Comparison of ENCODE assay signal across 8 cellular contexts in genomic region chr2:112941753-112942653, GRCh38. TPM values are rescaled to one million over a fixed set of nuclear protein-coding genes. Genes with fewer than 3 reads are reported as not detected.
A peak's percentile ranks its signal among the peaks of the same experiment; 100 is the strongest.
DNase-seq lines count a peak whose midpoint lies in the region; ATAC-seq and TF ChIP-seq lines count a peak whose summit lies in the region.

No MANE protein-coding gene starts in this region.

- no peak overlapping the region for H2AK5ac ChIP-seq in mesendoderm (ENCODE audit: low read length)

- H3K4me1 Mint-ChIP-seq in activated CD4-positive, alpha-beta T cell treated with anti-CD3 and anti-CD28 coated beads, Interleukin-2, amount 10 ng/mL, durations not matched to agents 24 days and 14 days = peaks cover 6% of the 10 kb centered on the region

- intact Hi-C loops in activated CD4-positive, alpha-beta T cell treated with anti-CD3 and anti-CD28 coated beads, Interleukin-2, amount 10 ng/mL, durations not matched to agents 24 days and 14 days (cut with micrococcal nuclease) = loop anchor here (1.0 to 10.0 kb wide), 3 partner anchors 55 to 317 kb away; no protein-coding TSS in a partner anchor

- H3K23ac ChIP-seq in mesendoderm (ENCODE audit: low read length) = no peak overlapping the region

- H3K4me3 ChIP-seq in BE2C (ENCODE audit: low read depth, low read length) (no peak overlapping the region), mesendoderm (ENCODE audit: low read length) (no peak overlapping the region)

- H2BK120ac ChIP-seq in mesendoderm (ENCODE audit: low read depth, low read length) = no peak overlapping the region

- H3K36me3 Mint-ChIP-seq in activated CD4-positive, alpha-beta T cell treated with anti-CD3 and anti-CD28 coated beads, Interleukin-2, amount 10 ng/mL, durations not matched to agents 24 days and 14 days (ENCODE audit: low read depth) = no peaks in the 10 kb centered on the region

- no peak overlapping the region for H3K18ac ChIP-seq in mesendoderm (ENCODE audit: low read length)

- peak overlapping the region; percentile 25 for H3K27ac Mint-ChIP-seq in activated CD4-positive, alpha-beta T cell treated with anti-CD3 and anti-CD28 coated beads, Interleukin-2, amount 10 ng/mL, durations not matched to agents 24 days and 14 days

- H3K4ac ChIP-seq in mesendoderm (ENCODE audit: low read depth, low read length) = no peak overlapping the region

- no peak overlapping the region for H4K5ac ChIP-seq in mesendoderm (ENCODE audit: low read length)

- H4K8ac ChIP-seq in mesendoderm (ENCODE audit: low read depth, low read length) = no peak overlapping the region

- H2BK15ac ChIP-seq in mesendoderm (replicated peaks; ENCODE audit: low read depth) = no peak overlapping the region

- no peak overlapping the region for H3K9ac ChIP-seq in mesendoderm (ENCODE audit: low read length)

- H3K27ac ChIP-seq in mesendoderm (ENCODE audit: low read depth, low read length) = no peak overlapping the region

- WGBS in mesendoderm (ENCODE audit: extremely low coverage, insufficient coverage, low lambda C conversion rate) = no CpG with 5 or more reads among the region's 14 CpGs

- H3K79me2 ChIP-seq in mesendoderm (ENCODE audit: control insufficient read depth, insufficient read depth, low read length) = no peaks in the 10 kb centered on the region

- H3K9me3 ChIP-seq in BE2C = no peaks in the 10 kb centered on the region

- ATAC-seq in GM18861 (IDR thresholded peaks at IDR 0.05; ENCODE audit: unreplicated experiment) = peak; percentile 73
- peak; percentile 88 for ATAC-seq in HG03108 (IDR thresholded peaks at IDR 0.05; ENCODE audit: unreplicated experiment)

- H3K27me3 Mint-ChIP-seq in activated CD4-positive, alpha-beta T cell treated with anti-CD3 and anti-CD28 coated beads, Interleukin-2, amount 10 ng/mL, durations not matched to agents 24 days and 14 days = peaks cover 17% of the 10 kb centered on the region

- no peak overlapping the region for H3K4me3 Mint-ChIP-seq in activated CD4-positive, alpha-beta T cell treated with anti-CD3 and anti-CD28 coated beads, Interleukin-2, amount 10 ng/mL, durations not matched to agents 24 days and 14 days

- H3K36me3 ChIP-seq in BE2C (no peaks in the 10 kb centered on the region), mesendoderm (ENCODE audit: control insufficient read depth, insufficient read depth, low read length) (no peaks in the 10 kb centered on the region)

- H3K9me3 Mint-ChIP-seq in activated CD4-positive, alpha-beta T cell treated with anti-CD3 and anti-CD28 coated beads, Interleukin-2, amount 10 ng/mL, durations not matched to agents 24 days and 14 days = no peaks in the 10 kb centered on the region

- H3K27me3 ChIP-seq in BE2C (no peaks in the 10 kb centered on the region), mesendoderm (ENCODE audit: insufficient read depth, low read length, poor library complexity) (no peaks in the 10 kb centered on the region)

- no peak overlapping the region for H2BK5ac ChIP-seq in mesendoderm (ENCODE audit: low read length)

- TF ChIP-seq CTCF in BE2C (IDR thresholded peaks at IDR 0.05; ENCODE audit: low read depth, low read length) = peak; percentile 66

- DNase-seq in BE2C = peak; percentile 60
- peak; percentile 16 for DNase-seq in NCI-H510A (lab: John Stamatoyannopoulos, UW)
- peak; percentile 93 for DNase-seq in activated CD4-positive, alpha-beta T cell treated with anti-CD3 and anti-CD28 coated beads, Interleukin-2, amount 10 ng/mL, durations not matched to agents 24 days and 14 days
- DNase-seq in ecto neural progenitor cell (ENCODE audit: low spot score) = peak; percentile 84
- DNase-seq in mesendoderm = peak; percentile 87
- peak; percentile 52 for DNase-seq in stimulated activated CD8-positive, alpha-beta memory T cell treated with anti-CD3 and anti-CD28 coated beads, Interleukin-4, amount 100 ng/mL, for 24 hours (ENCODE audit: low read depth)

- H3K79me1 ChIP-seq in mesendoderm (ENCODE audit: low read length) = no peaks in the 10 kb centered on the region

- no peak overlapping the region for H3K56ac ChIP-seq in mesendoderm (ENCODE audit: low read length)

- H3K4me2 ChIP-seq in mesendoderm (ENCODE audit: low read length) = no peak overlapping the region

- H3K4me1 ChIP-seq in BE2C (no peaks in the 10 kb centered on the region), mesendoderm (ENCODE audit: control insufficient read depth, low read depth, low read length) (no peaks in the 10 kb centered on the region)

RNA-seq across cellular contexts. Expression of gene IL37, which starts 31.0 kb away (rescaled TPM):
- polyA plus RNA-seq in BE2C (2012; ENCODE audit: insufficient read depth, insufficient read length, low read depth) = not detected
- not detected in 2 replicates for total RNA-seq in activated CD4-positive, alpha-beta T cell treated with anti-CD3 and anti-CD28 coated beads, Interleukin-2, amount 10 ng/mL, durations not matched to agents 24 days and 14 days
- not detected for polyA plus RNA-seq in mesendoderm (2013, experiment 1 of 2)
- not detected for polyA plus RNA-seq in mesendoderm (2013, experiment 2 of 2)

RNA-seq across cellular contexts. Expression of gene IL36G, which starts 35.8 kb away (rescaled TPM):
- not detected for polyA plus RNA-seq in BE2C (2012; ENCODE audit: insufficient read depth, insufficient read length, low read depth)
- not detected in 2 replicates for total RNA-seq in activated CD4-positive, alpha-beta T cell treated with anti-CD3 and anti-CD28 coated beads, Interleukin-2, amount 10 ng/mL, durations not matched to agents 24 days and 14 days
- not detected for polyA plus RNA-seq in mesendoderm (2013, experiment 1 of 2)
- not detected for polyA plus RNA-seq in mesendoderm (2013, experiment 2 of 2)

Comparison
In these comparisons a context has a peak if more than half of its experiments do, and no peak if none do; other contexts are left out.
1. DNase-seq: peak in every context shown above with its lines; median percentile 93 in activated CD4-positive, alpha-beta T cell treated with anti-CD3 and anti-CD28 coated beads, Interleukin-2, amount 10 ng/mL, durations not matched to agents 24 days and 14 days; 87 in mesendoderm; 84 in ecto neural progenitor cell; 60 in BE2C; 52 in stimulated activated CD8-positive, alpha-beta memory T cell treated with anti-CD3 and anti-CD28 coated beads, Interleukin-4, amount 100 ng/mL, for 24 hours; 16 in NCI-H510A.